Comparison of ENCODE assay signal across 8 cellular contexts in the genomic region with DNA sequence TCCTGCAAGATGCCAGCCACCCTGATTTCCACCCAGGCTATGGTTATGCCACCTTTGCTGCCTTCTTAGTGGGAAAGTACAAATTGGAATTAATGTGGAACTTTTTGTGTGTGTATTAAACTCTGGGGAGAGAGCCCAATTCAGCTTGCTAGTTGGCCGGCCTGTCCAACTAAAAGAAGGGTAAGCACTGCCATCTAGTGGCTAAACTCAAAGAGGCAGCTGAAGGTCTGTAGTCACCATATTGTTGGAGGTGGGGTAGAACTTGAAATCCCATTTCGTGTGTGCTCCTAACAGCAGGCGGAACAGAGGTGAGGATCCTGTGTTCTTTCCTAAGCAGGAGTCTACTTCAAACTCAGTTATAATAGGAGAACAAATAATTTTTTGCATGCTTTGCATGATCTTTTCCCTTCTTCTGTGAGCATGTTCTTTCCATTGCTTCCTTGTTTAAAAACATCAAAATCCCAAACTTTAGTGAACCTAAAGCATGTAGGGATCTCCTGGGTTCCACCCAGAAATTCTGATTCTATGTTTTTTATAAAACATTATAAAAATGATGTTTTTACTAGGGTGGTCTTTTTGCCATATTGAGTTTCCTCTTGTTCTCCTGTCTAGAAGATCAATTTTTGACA.
DNase-seq lines count a peak whose midpoint lies in the region; ATAC-seq and TF ChIP-seq lines count a peak whose summit lies in the region.

No MANE protein-coding gene starts in this region.

- H3K4me3 ChIP-seq in HL-60 (replicated peaks; ENCODE audit: insufficient read depth, low read length) (no peak overlapping the region), endodermal cell (ENCODE audit: low read length) (no peak overlapping the region)

- H3K9me3 ChIP-seq in endodermal cell (ENCODE audit: control insufficient read depth, low read length), result peaks cover 9% of the 10 kb centered on the region

- no peak overlapping the region for H3K9ac ChIP-seq in endodermal cell (ENCODE audit: extremely low read depth, low read length, poor library complexity, severe bottlenecking)

- peaks cover 76% of the 10 kb centered on the region for H3K36me3 Mint-ChIP-seq in endodermal cell (ENCODE audit: low read depth)

- H3K27me3 ChIP-seq in HL-60 (ENCODE audit: insufficient read depth, poor library complexity, severe bottlenecking) (no peaks in the 10 kb centered on the region), endodermal cell (ENCODE audit: control insufficient read depth, insufficient read depth, low read length, poor library complexity, severe bottlenecking) (no peaks in the 10 kb centered on the region)

- no peaks in the 10 kb centered on the region for H3K9me3 Mint-ChIP-seq in endodermal cell

- H3K27ac Mint-ChIP-seq in endodermal cell, result no peak overlapping the region

- no peaks in the 10 kb centered on the region for H3K27me3 Mint-ChIP-seq in endodermal cell (ENCODE audit: insufficient read depth)

- peak; percentile 82 for DNase-seq in ELF-1 (ENCODE audit: low read depth, low spot score)
- peak; percentile 67 to 81 for DNase-seq in HL-60 (ENCODE audit: low read depth in 1 of 2, low spot score in 1 of 2)
- peak; percentile 70 to 78 for DNase-seq in NOMO-1 (lab: John Stamatoyannopoulos, UW; ENCODE audit: unreplicated experiment in 2 of 2)
- DNase-seq in activated CD8-positive, alpha-beta memory T cell treated with anti-CD3 and anti-CD28 coated beads for 48 hours (ENCODE audit: low read depth in 2 of 3, low spot score in 2 of 3), result peak; percentile 19 to 56 (median 19)
- DNase-seq in endodermal cell, result peak; percentile 91
- DNase-seq in midbrain (lab: John Stamatoyannopoulos, UW), result peak; percentile 83
- peak; percentile 34 to 48 for DNase-seq in stimulated activated CD8-positive, alpha-beta memory T cell treated with anti-CD3 and anti-CD28 coated beads, Interleukin-7, amount 100 ng/mL, for 1 hour (ENCODE audit: low read depth in 2 of 2)

- peaks cover 5% of the 10 kb centered on the region for H3K4me1 Mint-ChIP-seq in endodermal cell

- no peak for ATAC-seq in GM21737 (IDR thresholded peaks at IDR 0.05; ENCODE audit: unreplicated experiment)

- peak overlapping the region; percentile 74 for H3K27ac ChIP-seq in HL-60 (replicated peaks)
- H3K27ac ChIP-seq in endodermal cell (ENCODE audit: low read depth, low read length), result no peak overlapping the region

- no peak overlapping the region for H3K4me3 Mint-ChIP-seq in endodermal cell

- WGBS in endodermal cell (ENCODE audit: insufficient coverage in 1 of 2, insufficient read length in 1 of 2), 2 experiments, result 38 to 61% methylated on average over 2 to 3 of the region's 3 CpGs

- H3K36me3 ChIP-seq in endodermal cell (ENCODE audit: control insufficient read depth, insufficient read depth, low read length), result peaks cover 30% of the 10 kb centered on the region

- TF ChIP-seq CTCF in HL-60 (IDR thresholded peaks at IDR 0.05; ENCODE audit: insufficient read depth, low read length), result peak; percentile 70
- peak; percentile 93 for TF ChIP-seq CTCF in endodermal cell (conservative IDR thresholded peaks at IDR 0.05)

- H3K4me1 ChIP-seq in endodermal cell (ENCODE audit: control insufficient read depth, insufficient read depth, low read length), result no peaks in the 10 kb centered on the region

Comparison
In these comparisons a context has a peak if more than half of its experiments do, and no peak if none do; other contexts are left out.
1. DNase-seq: peak in every context shown above with its lines; median percentile 91 in endodermal cell; 83 in midbrain; 82 in ELF-1; 74 in HL-60; 74 in NOMO-1; 41 in stimulated activated CD8-positive, alpha-beta memory T cell treated with anti-CD3 and anti-CD28 coated beads, Interleukin-7, amount 100 ng/mL, for 1 hour; 19 in activated CD8-positive, alpha-beta memory T cell treated with anti-CD3 and anti-CD28 coated beads for 48 hours.